Comparison of ENCODE assay signal across 10 cellular contexts in genomic region chr2:71333619-71334018, GRCh38. TPM values are rescaled to one million over a fixed set of nuclear protein-coding genes. Genes with fewer than 3 reads are reported as not detected.
A peak's percentile ranks its signal among the peaks of the same experiment; 100 is the strongest.
DNase-seq lines count a peak whose midpoint lies in the region; ATAC-seq and TF ChIP-seq lines count a peak whose summit lies in the region.
"Had no signal": no experiment of that assay in that cellular context is flagged by ENCODE, and none has a peak within 500 bp of the region (broad histone marks: within the 10 kb centered on the region; RNA-seq: fewer than 3 reads in every experiment).

No MANE protein-coding gene starts in this region.

- H3K36me3 Mint-ChIP-seq in Calu3 (ENCODE audit: insufficient read depth, unreplicated experiment): peaks cover 35% of the 10 kb centered on the region
- H3K36me3 Mint-ChIP-seq in effector memory CD8-positive, alpha-beta T cell (ENCODE audit: insufficient read depth): peaks cover 35% of the 10 kb centered on the region

- peaks cover 47% of the 10 kb centered on the region for H4K20me1 ChIP-seq in osteoblast (ENCODE audit: insufficient read depth, low read length)

- intact Hi-C loops in Calu3 (cut with micrococcal nuclease; ENCODE audit: unreplicated experiment): no loop called here

- no peak overlapping the region for H2AFZ ChIP-seq in osteoblast (ENCODE audit: low read length)

- peaks cover 32% of the 10 kb centered on the region for H3K4me1 Mint-ChIP-seq in Calu3 (ENCODE audit: low read depth, unreplicated experiment)
- H3K4me1 Mint-ChIP-seq in effector memory CD8-positive, alpha-beta T cell (ENCODE audit: low read depth in 2 of 2): peaks cover 29 to 58% of the 10 kb centered on the region in 2 donors

- CTCF ChIA-PET in Calu3 (lab: Charles Lee): interaction anchor here (2.3 to 2.7 kb wide), 2 partner anchors 34 to 107 kb away, joined by 13 to 36 read pairs; partner anchors contain the start of gene PAIP2B

- H3K4me3 Mint-ChIP-seq in Calu3 (ENCODE audit: low read depth, unreplicated experiment): peak overlapping the region; percentile 100
- H3K4me3 Mint-ChIP-seq in effector memory CD8-positive, alpha-beta T cell: peak overlapping the region; percentile 93 to 100

- H3K9me3 ChIP-seq in NT2/D1 (ENCODE audit: insufficient read depth, low read length) (no peaks in the 10 kb centered on the region), osteoblast (ENCODE audit: low read depth, low read length) (no peaks in the 10 kb centered on the region), WERI-Rb-1 (ENCODE audit: severe bottlenecking) (no peaks in the 10 kb centered on the region)

- no peaks in the 10 kb centered on the region for H3K4me1 ChIP-seq in NT2/D1 (ENCODE audit: insufficient read depth, insufficient read length)
- H3K4me1 ChIP-seq in osteoblast (ENCODE audit: insufficient read depth, low read length): peaks cover 30% of the 10 kb centered on the region

- no peak for TF ChIP-seq CTCF in Calu3 (IDR thresholded peaks at IDR 0.05; ENCODE audit: unreplicated experiment)
- TF ChIP-seq CTCF in osteoblast (IDR thresholded peaks at IDR 0.05; ENCODE audit: extremely low read depth, low read depth, low read length): no peak
- TF ChIP-seq CTCF in WERI-Rb-1 (IDR thresholded peaks at IDR 0.05; ENCODE audit: low read depth, low read length): no peak

- no peak for DNase-seq in Calu3
- no peak for DNase-seq in NT2/D1 (ENCODE audit: low read depth, low spot score)
- DNase-seq in effector memory CD8-positive, alpha-beta T cell: no peak
- DNase-seq in osteoblast (ENCODE audit: insufficient read length, low spot score, missing footprints): no peak
- DNase-seq in epidermal melanocyte (ENCODE audit: insufficient read length, low spot score): no peak
- no peak for DNase-seq in medulla oblongata (ENCODE audit: extremely low spot score)
- DNase-seq in WERI-Rb-1: no peak
- DNase-seq: activated gamma-delta T cell treated with Interleukin-2 at 50 U/mL for 16 hours; stimulated activated CD4-positive, alpha-beta T cell treated with anti-CD3 and anti-CD28 coated beads, Interleukin-15, amount 100 ng/mL, for 24 hours had no signal

- ATAC-seq in effector memory CD8-positive, alpha-beta T cell (replicated peaks): no peak
- ATAC-seq in HG03159 (IDR thresholded peaks at IDR 0.05; ENCODE audit: unreplicated experiment): no peak

- no peaks in the 10 kb centered on the region for H3K27me3 ChIP-seq in NT2/D1 (ENCODE audit: insufficient read depth, insufficient read length)
- H3K27me3 ChIP-seq in osteoblast (ENCODE audit: insufficient read depth, low read length): no peaks in the 10 kb centered on the region
- no peaks in the 10 kb centered on the region for H3K27me3 ChIP-seq in WERI-Rb-1 (ENCODE audit: insufficient read depth, low read depth, severe bottlenecking)

- H3K27ac ChIP-seq in osteoblast (ENCODE audit: low read depth, low read length) (no peak overlapping the region), WERI-Rb-1 (no peak overlapping the region)

- peak overlapping the region; percentile 89 for H3K27ac Mint-ChIP-seq in Calu3 (ENCODE audit: unreplicated experiment)
- H3K27ac Mint-ChIP-seq in effector memory CD8-positive, alpha-beta T cell: peak overlapping the region; percentile 88 to 98

- H3K79me2 ChIP-seq in osteoblast (ENCODE audit: insufficient read depth, low read length): peaks cover 70% of the 10 kb centered on the region

- H3K27me3 Mint-ChIP-seq in Calu3 (ENCODE audit: unreplicated experiment): no peaks in the 10 kb centered on the region
- peaks cover 0 to 8% of the 10 kb centered on the region in 2 donors for H3K27me3 Mint-ChIP-seq in effector memory CD8-positive, alpha-beta T cell

- H3K9ac ChIP-seq in NT2/D1 (ENCODE audit: insufficient read length, low read depth): peak overlapping the region; percentile 96

- peak overlapping the region; percentile 89 for H3K4me3 ChIP-seq in NT2/D1 (ENCODE audit: insufficient read length, low read depth)
- peak overlapping the region; percentile 84 for H3K4me3 ChIP-seq in osteoblast (ENCODE audit: insufficient read depth, low read length)
- H3K4me3 ChIP-seq in WERI-Rb-1 (ENCODE audit: low read depth, low read length): no peak overlapping the region

- peaks cover 28% of the 10 kb centered on the region for H3K36me3 ChIP-seq in NT2/D1 (ENCODE audit: insufficient read depth, insufficient read length, low read length)
- no peaks in the 10 kb centered on the region for H3K36me3 ChIP-seq in osteoblast (ENCODE audit: insufficient read depth, low read length)
- H3K36me3 ChIP-seq in WERI-Rb-1: peaks cover 36% of the 10 kb centered on the region

- peak overlapping the region; percentile 96 for H3K4me2 ChIP-seq in osteoblast (ENCODE audit: insufficient read depth, low read length)

- no peaks in the 10 kb centered on the region for H3K9me3 Mint-ChIP-seq in Calu3 (ENCODE audit: low read depth, unreplicated experiment)
- no peaks in the 10 kb centered on the region for H3K9me3 Mint-ChIP-seq in effector memory CD8-positive, alpha-beta T cell

- no TSS peak for BruUV-seq in Calu3 (replicated peaks; lab: Mats Ljungman, UMichigan)

RNA-seq across cellular contexts. Expression of gene ZNF638, which starts 2.0 kb away (rescaled TPM):
- total RNA-seq in Calu3 (2022) (127 and 132 TPM in 2 replicates), osteoblast (148 and 152 TPM in 2 replicates)
